Comparison of ENCODE assay signal across 1 cellular context in genomic region chr12:12627308-12627827, GRCh38.
TF ChIP-seq lines count a peak whose summit lies in the region.

No MANE protein-coding gene starts in this region.

TF ChIP-seq in GM12878, 131 proteins besides CTCF, POLR2A, EP300 and RAD21 (continued from another document):
- no peak for TF ChIP-seq ZBTB4 (CRISPR knock-in tag; IDR thresholded peaks at IDR 0.05)
- no peak for TF ChIP-seq LARP7 (IDR thresholded peaks at IDR 0.05)
- no peak for TF ChIP-seq TCF7 (IDR thresholded peaks at IDR 0.05; ENCODE audit: borderline replicate concordance)
- no peak for TF ChIP-seq BHLHE40 (IDR thresholded peaks at IDR 0.05; ENCODE audit: borderline replicate concordance in 1 of 2, low read depth in 2 of 2, low read length in 1 of 2)
- TF ChIP-seq MYC (IDR thresholded peaks at IDR 0.05; ENCODE audit: insufficient read depth, insufficient read length, insufficient replicate concordance, low read length, severe bottlenecking), result no peak
- TF ChIP-seq, protein P1, sequence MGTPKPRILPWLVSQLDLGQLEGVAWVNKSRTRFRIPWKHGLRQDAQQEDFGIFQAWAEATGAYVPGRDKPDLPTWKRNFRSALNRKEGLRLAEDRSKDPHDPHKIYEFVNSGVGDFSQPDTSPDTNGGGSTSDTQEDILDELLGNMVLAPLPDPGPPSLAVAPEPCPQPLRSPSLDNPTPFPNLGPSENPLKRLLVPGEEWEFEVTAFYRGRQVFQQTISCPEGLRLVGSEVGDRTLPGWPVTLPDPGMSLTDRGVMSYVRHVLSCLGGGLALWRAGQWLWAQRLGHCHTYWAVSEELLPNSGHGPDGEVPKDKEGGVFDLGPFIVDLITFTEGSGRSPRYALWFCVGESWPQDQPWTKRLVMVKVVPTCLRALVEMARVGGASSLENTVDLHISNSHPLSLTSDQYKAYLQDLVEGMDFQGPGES (IDR thresholded peaks at IDR 0.05), result no peak
TF ChIP-seq in GM12878: peak in this region for 0.
